ENCODE assay signal across 8 cellular contexts in the genomic region with DNA sequence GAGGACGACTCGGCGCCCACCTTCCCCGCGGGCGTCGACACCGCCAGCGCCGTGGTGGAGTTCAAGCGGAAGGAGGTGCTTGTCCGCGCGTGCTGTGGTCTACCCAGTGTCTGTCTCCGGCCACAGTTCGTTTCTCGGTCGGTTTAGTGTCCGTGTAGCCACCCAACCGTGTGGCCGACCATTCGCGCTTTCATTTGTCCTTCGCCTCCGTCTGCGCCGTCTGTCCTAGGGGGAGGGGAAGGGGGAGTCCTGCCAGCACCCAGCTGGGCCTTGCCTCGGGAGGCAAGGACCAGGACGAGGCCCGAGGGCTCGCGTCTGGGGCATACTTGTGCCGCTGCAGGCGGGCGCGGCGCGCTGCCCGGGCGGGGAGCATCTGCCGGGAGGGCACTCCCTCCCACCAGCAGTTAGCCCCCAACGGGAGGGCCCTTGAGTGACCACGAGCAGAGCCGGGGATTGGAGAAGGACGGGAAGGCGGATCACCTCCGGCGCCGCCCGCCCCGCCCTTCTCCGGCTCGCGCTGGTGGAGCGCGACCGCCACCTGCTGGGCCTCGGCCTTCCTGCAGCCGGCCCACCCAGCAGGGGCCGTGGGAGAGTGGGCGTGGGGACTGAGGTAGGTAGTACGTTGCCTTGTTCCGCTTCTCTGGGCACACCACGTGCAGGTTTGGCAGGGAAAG. TPM values are rescaled to one million over a fixed set of nuclear protein-coding genes. Genes with fewer than 3 reads are reported as not detected.
DNase-seq lines count a peak whose midpoint lies in the region; ATAC-seq and TF ChIP-seq lines count a peak whose summit lies in the region.

No MANE protein-coding gene starts in this region.

- H4K20me1 ChIP-seq in HCT116 (ENCODE audit: insufficient read depth) (no peaks in the 10 kb centered on the region), MM.1S (ENCODE audit: insufficient read depth, low read length) (no peaks in the 10 kb centered on the region)

- H3K9ac ChIP-seq in HCT116 (ENCODE audit: low read length) (peak overlapping the region; percentile 33; the same call in 1 of the 2 replicates), MM.1S (ENCODE audit: low read length) (peak overlapping the region; percentile 40; the same call in 1 of the 2 replicates)

- intact Hi-C loops in HCT116 (cut with micrococcal nuclease) (loop anchor here (1.0 to 2.0 kb wide), 4 partner anchors 26 to 357 kb away; no protein-coding TSS in a partner anchor), aorta (cut with DNase I) (loop anchor here (1.0 to 10.0 kb wide), 4 partner anchors 238 to 352 kb away; no protein-coding TSS in a partner anchor)

- H3K4me3 ChIP-seq in GM12864 (ENCODE audit: low read depth, low read length) (peak overlapping the region; percentile 50), HCT116 (replicated peaks in 1 of 2; ENCODE audit: low read depth in 1 of 2, low read length in 2 of 2) (peak overlapping the region; percentile 29 to 50; a peak in 3 of 4 replicates), MM.1S (ENCODE audit: low read length) (peak overlapping the region; percentile 75), astrocyte of the cerebellum (ENCODE audit: low read depth, low read length) (peak overlapping the region; percentile 49), aorta (ENCODE audit: low read length in 2 of 2) (peak overlapping the region in 1 of 2 donors; percentile 23)

- H3K9me3 ChIP-seq in HCT116 (ENCODE audit: control insufficient read depth in 1 of 2, insufficient read depth in 1 of 2, low read depth in 1 of 2, low read length in 2 of 2), result no peaks in the 10 kb centered on the region
- H3K9me3 ChIP-seq in MM.1S (replicated peaks; ENCODE audit: insufficient read depth, low read length), result no peaks in the 10 kb centered on the region
- H3K9me3 ChIP-seq in aorta (ENCODE audit: control insufficient read depth, low read length), result no peaks in the 10 kb centered on the region

- H2AFZ ChIP-seq in HCT116 (ENCODE audit: low read depth, low read length, poor library complexity, severe bottlenecking) (peak overlapping the region; percentile 84), MM.1S (ENCODE audit: low read length) (peak overlapping the region; percentile 95)

- H3K4me2 ChIP-seq in HCT116 (ENCODE audit: low read length) (peak overlapping the region; percentile 82), MM.1S (ENCODE audit: low read depth, low read length) (peak overlapping the region; percentile 100)

- H3K36me3 ChIP-seq in HCT116 (ENCODE audit: control insufficient read depth in 1 of 2, insufficient read depth in 2 of 2, low read length in 2 of 2), result no peaks in the 10 kb centered on the region
- no peaks in the 10 kb centered on the region for H3K36me3 ChIP-seq in MM.1S (replicated peaks; ENCODE audit: insufficient read depth, low read length)
- H3K36me3 ChIP-seq in aorta (ENCODE audit: control insufficient read depth in 1 of 2, insufficient read depth in 2 of 2, low read length in 1 of 2), result no peaks in the 10 kb centered on the region

- H3K27me3 ChIP-seq in HCT116 (ENCODE audit: insufficient read depth, low read length), result no peaks in the 10 kb centered on the region
- no peaks in the 10 kb centered on the region; the same call in none of the 2 replicates for H3K27me3 ChIP-seq in MM.1S (replicated peaks; ENCODE audit: insufficient read depth, low read length)
- no peaks in the 10 kb centered on the region for H3K27me3 ChIP-seq in aorta (ENCODE audit: control insufficient read depth in 1 of 2, insufficient read depth in 2 of 2, low read length in 1 of 2)

- H3K27ac ChIP-seq in HCT116 (ENCODE audit: low read depth, low read length) (peak overlapping the region; percentile 46; the same call in 1 of the 2 replicates), MM.1S (ENCODE audit: low read length) (no peak overlapping the region), aorta (ENCODE audit: low read depth in 1 of 2, low read length in 2 of 2) (no peak overlapping the region)

- TF ChIP-seq POLR2A in HCT116 (IDR thresholded peaks at IDR 0.05; ENCODE audit: borderline replicate concordance, extremely low read depth, insufficient read depth, insufficient read length), result no peak

- DNase-seq in GM12864 (ENCODE audit: low read depth) (no peak), HCT116 (ENCODE audit: low read depth, low spot score) (peak; percentile 41), MM.1S (peak; percentile 48), T-helper 9 cell (peak; percentile 66), astrocyte of the cerebellum (ENCODE audit: low read depth) (peak; percentile 24), hypothalamus (lab: John Stamatoyannopoulos, UW) (peak; percentile 2 to 77 (median 47)), renal cortical epithelial cell (ENCODE audit: low read depth) (peak; percentile 18), aorta (peak; percentile 79 to 91)

- TF ChIP-seq RAD21 in HCT116 (IDR thresholded peaks at IDR 0.05; ENCODE audit: low read depth), result peak; percentile 97

- RAD21 ChIA-PET in HCT116 (lab: Charles Lee; ENCODE audit: low non-redundant PET in 1 of 2, low total read pairs in 2 of 2, uncharacterized antibody in 2 of 2, unreplicated experiment in 2 of 2), result no interaction called here

- H3K9me2 ChIP-seq in HCT116 (ENCODE audit: insufficient read depth) (no peaks in the 10 kb centered on the region), MM.1S (replicated peaks; ENCODE audit: insufficient read depth, low read length) (no peaks in the 10 kb centered on the region)

- H3K79me2 ChIP-seq in HCT116 (ENCODE audit: insufficient read depth, low read length) (no peaks in the 10 kb centered on the region), MM.1S (ENCODE audit: low read length) (no peaks in the 10 kb centered on the region)

- TF ChIP-seq CTCF in GM12864 (IDR thresholded peaks at IDR 0.05; ENCODE audit: low read depth, low read length, missing control alignments), result peak; percentile 96
- peak; percentile 88 to 98 (median 96) for TF ChIP-seq CTCF in HCT116 (IDR thresholded peaks at IDR 0.05 in 2 of 3, conservative IDR thresholded peaks at IDR 0.05 in 1 of 3; ENCODE audit: borderline replicate concordance in 1 of 3, insufficient read depth in 1 of 3, low read depth in 2 of 3, low read length in 2 of 3)
- TF ChIP-seq CTCF in MM.1S (IDR thresholded peaks at IDR 0.05; ENCODE audit: low read length), result peak; percentile 98
- peak; percentile 99 for TF ChIP-seq CTCF in astrocyte of the cerebellum (IDR thresholded peaks at IDR 0.05; ENCODE audit: low read depth, low read length, missing control alignments)

- H3K4me1 ChIP-seq in HCT116 (ENCODE audit: control insufficient read depth in 1 of 2, insufficient read depth in 2 of 2, low read length in 2 of 2) (peaks cover 0 to 10% of the 10 kb centered on the region in 2 experiments; a peak in 2 of 4 replicates), MM.1S (ENCODE audit: low read length) (peaks cover 18% of the 10 kb centered on the region), aorta (ENCODE audit: control insufficient read depth in 1 of 2, insufficient read depth in 2 of 2, low read length in 2 of 2) (no peaks in the 10 kb centered on the region)

- POLR2A ChIA-PET in HCT116 (lab: Charles Lee), result no interaction called here

- WGBS in aorta, 2 donors, result 0 to 1% methylated on average over 63 to 64 of the region's 64 CpGs

- CTCF ChIA-PET in HCT116 (lab: Charles Lee), result interaction anchor here (1.0 kb wide), 2 partner anchors 240 to 241 kb away, joined by 3 to 4 read pairs; no protein-coding TSS in a partner anchor

- ATAC-seq in HCT116 (peak; percentile 96), aorta (ENCODE audit: low FRiP score) (peak; percentile 96)

- no TSS peak for BruUV-seq in HCT116 (replicated peaks; lab: Mats Ljungman, UMichigan)

- in situ Hi-C loops in astrocyte of the cerebellum (cut with HindIII; ENCODE audit: low sequenced_read_pairs), result no loop called here

- H3F3A ChIP-seq in MM.1S (ENCODE audit: insufficient read depth, low read length), result no peaks in the 10 kb centered on the region

TF ChIP-seq in HCT116, 20 proteins besides CTCF, POLR2A, EP300 and RAD21:
- TF ChIP-seq EGR1 (IDR thresholded peaks at IDR 0.05; ENCODE audit: low read depth) (peak; percentile 47; the same call in 1 of the 2 replicates), REST (IDR thresholded peaks at IDR 0.05; ENCODE audit: low read depth) (no peak), JUND (IDR thresholded peaks at IDR 0.05) (no peak)

RNA-seq across cellular contexts. Expression of gene RET, which starts 28.4 kb away (rescaled TPM):
- total RNA-seq in HCT116 (2021; ENCODE audit: unreplicated experiment) (5.9 TPM), renal cortical epithelial cell (under 0.01 and 0.45 TPM in 2 replicates), aorta (1 to 10 TPM in 1 of 2 donors, under 1 TPM in 1; 0.29 to 2.5 TPM)
- polyA plus RNA-seq in HCT116 (2012), result 2.5 and 3.1 TPM in 2 replicates
- under 1 TPM in 1 of 2 donors, not detected in 1; 0.25 TPM for polyA plus RNA-seq in aorta

RNA-seq across cellular contexts. Expression of gene CSGALNACT2, which starts 33.0 kb away (rescaled TPM):
- total RNA-seq in HCT116 (2021; ENCODE audit: unreplicated experiment) (9.9 TPM), renal cortical epithelial cell (10.2 and 18.1 TPM in 2 replicates), aorta (10 to 100 TPM; 32.7 to 35.8 TPM)
- 3.7 and 5.1 TPM in 2 replicates for polyA plus RNA-seq in HCT116 (2012)
- polyA plus RNA-seq in aorta, result 10 to 100 TPM; 18.2 to 20.1 TPM
